1 cellular context compared by ENCODE assay signal in genomic region chr12:89208661-89209096, GRCh38.
TF ChIP-seq lines count a peak whose summit lies in the region.

No MANE protein-coding gene starts in this region.

TF ChIP-seq in GM23338, 12 proteins besides CTCF, POLR2A, EP300 and RAD21 (continued from another document):
- TF ChIP-seq ZNF462 (CRISPR knock-in tag; IDR thresholded peaks at IDR 0.05), result no peak
